In the genomic region with DNA sequence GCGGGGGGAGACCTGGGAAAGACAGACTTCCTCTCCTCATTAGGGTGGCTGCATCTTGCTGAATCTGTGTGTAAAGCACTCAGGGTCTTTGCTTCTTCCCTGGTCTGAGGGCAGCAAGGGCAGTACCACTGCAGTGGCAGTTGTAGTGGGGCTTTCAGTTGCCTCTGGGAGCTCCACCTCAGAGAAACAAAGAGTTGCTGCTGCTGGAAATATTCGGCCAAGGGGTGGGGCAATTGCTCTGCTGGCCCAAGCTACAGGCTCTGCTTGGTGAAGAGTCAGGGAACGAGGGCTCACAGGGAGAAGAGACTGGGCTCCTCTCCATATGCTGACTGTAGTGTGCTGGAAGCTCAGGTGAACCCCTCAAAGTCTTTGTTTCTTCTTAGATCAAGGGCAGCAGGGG, we compare ENCODE assay signal across 36 cellular contexts. TPM values are rescaled to one million over a fixed set of nuclear protein-coding genes. Genes with fewer than 3 reads are reported as not detected.
"Had no signal": no experiment of that assay in that cellular context is flagged by ENCODE, and none has a peak within 500 bp of the region (broad histone marks: within the 10 kb centered on the region; RNA-seq: fewer than 3 reads in every experiment).

No MANE protein-coding gene starts in this region.

- H3K36me3 Mint-ChIP-seq: activated CD8-positive, alpha-beta memory T cell treated with anti-CD3 and anti-CD28 coated beads, Interleukin-2, amount 10 ng/mL, durations not matched to agents 7 days and 5 days; activated naive CD4-positive, alpha-beta T cell treated with anti-CD3 and anti-CD28 coated beads, Interleukin-2, amount 50 U/mL, for 72 hours; T-cell had no signal

- H3K27me3 Mint-ChIP-seq: activated CD4-positive, alpha-beta memory T cell treated with anti-CD3 and anti-CD28 coated beads, Interleukin-2, amount 10 ng/mL, durations not matched to agents 7 days and 5 days; activated CD8-positive, alpha-beta memory T cell treated with anti-CD3 and anti-CD28 coated beads, Interleukin-2, amount 10 ng/mL, durations not matched to agents 7 days and 5 days; activated T-helper 17 cell treated with anti-CD3 and anti-CD28 coated beads, Interleukin-2, amount 50 U/mL, for 72 hours; T-cell; T-helper 17 cell had no signal

- H3K9ac ChIP-seq: SK-N-SH had no signal

- H3K36me3 ChIP-seq: adrenal gland, breast epithelium, Peyer's patch, SJSA1 had no signal

- H3K4me2 ChIP-seq: SK-N-SH had no signal

- H3K27me3 ChIP-seq: adrenal gland, body of pancreas, breast epithelium, Peyer's patch, SJSA1 had no signal

- H3K27ac Mint-ChIP-seq: activated CD4-positive, alpha-beta memory T cell treated with anti-CD3 and anti-CD28 coated beads, Interleukin-2, amount 10 ng/mL, durations not matched to agents 7 days and 5 days; activated CD8-positive, alpha-beta memory T cell treated with anti-CD3 and anti-CD28 coated beads, Interleukin-2, amount 10 ng/mL, durations not matched to agents 7 days and 5 days; activated naive CD4-positive, alpha-beta T cell treated with anti-CD3 and anti-CD28 coated beads, Interleukin-2, amount 50 U/mL, for 72 hours; activated T-helper 17 cell treated with anti-CD3 and anti-CD28 coated beads, Interleukin-2, amount 50 U/mL, for 72 hours; T-cell; T-helper 17 cell had no signal

- H3K27ac ChIP-seq: adrenal gland, body of pancreas, breast epithelium, Peyer's patch, SJSA1, VCaP had no signal

- H3K4me1 ChIP-seq: adrenal gland, body of pancreas, breast epithelium, Peyer's patch, SJSA1 had no signal

- DNase-seq: activated CD4-positive, alpha-beta memory T cell treated with anti-CD3 and anti-CD28 coated beads, Interleukin-2, amount 10 ng/mL, durations not matched to agents 7 days and 5 days; activated CD4-positive, alpha-beta T cell treated with anti-CD3 and anti-CD28 coated beads for 1 hour; activated CD4-positive, alpha-beta T cell treated with anti-CD3 and anti-CD28 coated beads for 48 hours; activated CD4-positive, CD25-positive, alpha-beta regulatory T cell; activated CD8-positive, alpha-beta memory T cell treated with anti-CD3 and anti-CD28 coated beads for 24 hours; activated CD8-positive, alpha-beta memory T cell treated with anti-CD3 and anti-CD28 coated beads, Interleukin-2, amount 10 ng/mL, durations not matched to agents 7 days and 5 days; activated CD8-positive, alpha-beta memory T cell treated with anti-CD3 and anti-CD28 coated beads, Interleukin-2, amount 50 U/mL, for 48 hours; activated effector memory CD4-positive, alpha-beta T cell treated with anti-CD3 and anti-CD28 coated beads, Interleukin-2, amount 50 U/mL, for 16 hours; activated naive CD4-positive, alpha-beta T cell; activated T-cell treated with anti-CD3 and anti-CD28 coated beads, Interleukin-2, amount 50 U/mL, for 48 hours; adrenal gland; body of pancreas; Karpas-422; KBM-7; NCI-H1105; NCI-H1417 treated with DMSO at 0.1 percent for 48 hours; NCI-H187 treated with DMSO at 0.1 percent for 48 hours; NCI-H2081; NCI-H2171 treated with DMSO at 0.1 percent for 48 hours; NCI-H2227 treated with DMSO at 0.1 percent for 48 hours; NCI-H446; NCI-H510A treated with DMSO at 0.1 percent for 48 hours; NCI-H526 treated with DMSO at 0.1 percent for 48 hours; NCI-H82; PC-3; Peyer's patch; RPMI8226; SHP77 treated with DMSO at 0.1 percent for 48 hours; SK-N-SH; T-cell; T-helper 17 cell had no signal

- ATAC-seq: activated CD8-positive, alpha-beta memory T cell treated with anti-CD3 and anti-CD28 coated beads, Interleukin-2, amount 10 ng/mL, durations not matched to agents 7 days and 5 days; activated naive CD4-positive, alpha-beta T cell treated with anti-CD3 and anti-CD28 coated beads, Interleukin-2, amount 50 U/mL, for 72 hours; activated T-helper 17 cell treated with anti-CD3 and anti-CD28 coated beads, Interleukin-2, amount 50 U/mL, for 72 hours; body of pancreas; PC-3; T-cell; T-helper 17 cell had no signal

- H3K4me3 ChIP-seq: adrenal gland, body of pancreas, breast epithelium, Peyer's patch, SJSA1 had no signal

- H3K4me3 Mint-ChIP-seq: activated CD4-positive, alpha-beta memory T cell treated with anti-CD3 and anti-CD28 coated beads, Interleukin-2, amount 10 ng/mL, durations not matched to agents 7 days and 5 days; activated CD8-positive, alpha-beta memory T cell treated with anti-CD3 and anti-CD28 coated beads, Interleukin-2, amount 10 ng/mL, durations not matched to agents 7 days and 5 days; activated T-helper 17 cell treated with anti-CD3 and anti-CD28 coated beads, Interleukin-2, amount 50 U/mL, for 72 hours; T-cell; T-helper 17 cell had no signal

- H3K4me1 Mint-ChIP-seq: activated CD4-positive, alpha-beta memory T cell treated with anti-CD3 and anti-CD28 coated beads, Interleukin-2, amount 10 ng/mL, durations not matched to agents 7 days and 5 days; activated CD8-positive, alpha-beta memory T cell treated with anti-CD3 and anti-CD28 coated beads, Interleukin-2, amount 10 ng/mL, durations not matched to agents 7 days and 5 days; activated T-helper 17 cell treated with anti-CD3 and anti-CD28 coated beads, Interleukin-2, amount 50 U/mL, for 72 hours; T-cell; T-helper 17 cell had no signal

- H3K9me3 ChIP-seq: adrenal gland, body of pancreas, breast epithelium, SJSA1, SK-N-SH had no signal

RNA-seq across cellular contexts. Expression of a gene that starts 52.5 kb away (rescaled TPM):
- total RNA-seq: activated CD4-positive, alpha-beta memory T cell treated with anti-CD3 and anti-CD28 coated beads, Interleukin-2, amount 10 ng/mL, durations not matched to agents 7 days and 5 days; activated CD8-positive, alpha-beta memory T cell treated with anti-CD3 and anti-CD28 coated beads, Interleukin-2, amount 10 ng/mL, durations not matched to agents 7 days and 5 days; activated naive CD4-positive, alpha-beta T cell treated with anti-CD3 and anti-CD28 coated beads, Interleukin-2, amount 50 U/mL, for 72 hours; activated T-helper 17 cell treated with anti-CD3 and anti-CD28 coated beads, Interleukin-2, amount 50 U/mL, for 72 hours; PC-3; SJSA1; T-helper 17 cell had no signal
